11 cellular contexts compared by ENCODE assay signal in genomic region chr2:231968820-231969219, GRCh38. TPM values are rescaled to one million over a fixed set of nuclear protein-coding genes. Genes with fewer than 3 reads are reported as not detected.
"Had no signal": no experiment of that assay in that cellular context is flagged by ENCODE, and none has a peak within 500 bp of the region (broad histone marks: within the 10 kb centered on the region; RNA-seq: fewer than 3 reads in every experiment).

No MANE protein-coding gene starts in this region.

- H3K9ac ChIP-seq: KMS-11 had no signal

- H3K27me3 Mint-ChIP-seq: IgD-negative memory B cell had no signal

- H3K4me2 ChIP-seq: KMS-11 had no signal

- H3K27ac ChIP-seq: HL-60, KMS-11 had no signal

- H3K27ac Mint-ChIP-seq: IgD-negative memory B cell had no signal

- FAIRE-seq: HTR-8/SVneo had no signal

- DNase-seq: IMR-90, Karpas-422, Kasumi-1, KBM-7, KG1 had no signal

RNA-seq across cellular contexts. Expression of gene NPPC, which starts 42.6 kb away (rescaled TPM):
- total RNA-seq: HT-29, HT1080 had no signal
- polyA plus RNA-seq: IgD-negative memory B cell had no signal
